In genomic region chr2:134693359-134694330, GRCh38 we compare ENCODE assay signal across 21 cellular contexts. TPM values are rescaled to one million over a fixed set of nuclear protein-coding genes. Genes with fewer than 3 reads are reported as not detected.
DNase-seq lines count a peak whose midpoint lies in the region; ATAC-seq and TF ChIP-seq lines count a peak whose summit lies in the region.
"Had no signal": no experiment of that assay in that cellular context is flagged by ENCODE, and none has a peak within 500 bp of the region (broad histone marks: within the 10 kb centered on the region; RNA-seq: fewer than 3 reads in every experiment).

No MANE protein-coding gene starts in this region.

- no peak for TF ChIP-seq EP300 in esophagus muscularis mucosa (IDR thresholded peaks at IDR 0.05)
- TF ChIP-seq EP300 in stomach (IDR thresholded peaks at IDR 0.05): no peak

- ATAC-seq in lower lobe of right lung (peak; percentile 48 to 77), upper lobe of right lung (peak; percentile 62)

- H3K27ac Mint-ChIP-seq in activated T-cell treated with anti-CD3 and anti-CD28 coated beads, Interleukin-2, amount 50 U/mL, for 24 hours: no peak overlapping the region
- H3K27ac Mint-ChIP-seq: CD14-positive monocyte; CD4-positive, CD25-positive, alpha-beta regulatory T cell; CD8-positive, alpha-beta memory T cell had no signal

- H3K27me3 Mint-ChIP-seq in activated T-cell treated with anti-CD3 and anti-CD28 coated beads, Interleukin-2, amount 50 U/mL, for 24 hours: peaks cover 11% of the 10 kb centered on the region

- 90% methylated on average over 6 of the region's 6 CpGs for WGBS in esophagus muscularis mucosa
- WGBS in stomach, 5 donors: 95 to 97% (median 96%) methylated on average over 6 of the region's 6 CpGs

- DNase-seq in esophagus muscularis mucosa (ENCODE audit: extremely low spot score): peak; percentile 91
- no peak for DNase-seq in lower lobe of right lung
- DNase-seq in upper lobe of right lung: no peak
- DNase-seq in stomach: no peak
- DNase-seq in activated T-cell treated with anti-CD3 and anti-CD28 coated beads, Interleukin-2, amount 50 U/mL, for 24 hours: no peak
- no peak for DNase-seq in islet precursor cell
- DNase-seq: 8988T; ACHN; BE2C; C1 segment of cervical spinal cord; CD4-positive, alpha-beta memory T cell; CD4-positive, CD25-positive, alpha-beta regulatory T cell; CD8-positive, alpha-beta memory T cell; COR-L47; DMS 273 treated with DMSO at 0.1 percent for 48 hours; DMS79 treated with DMSO at 0.1 percent for 48 hours; GF-D8 had no signal

- H3K4me3 ChIP-seq in esophagus muscularis mucosa (no peak overlapping the region), lower lobe of right lung (no peak overlapping the region), upper lobe of right lung (no peak overlapping the region), stomach (no peak overlapping the region)
- H3K4me3 ChIP-seq: BLaER1 had no signal

- no peaks in the 10 kb centered on the region for H3K9me3 ChIP-seq in esophagus muscularis mucosa
- H3K9me3 ChIP-seq in lower lobe of right lung: no peaks in the 10 kb centered on the region
- H3K9me3 ChIP-seq in upper lobe of right lung: no peaks in the 10 kb centered on the region
- no peaks in the 10 kb centered on the region for H3K9me3 ChIP-seq in stomach
- H3K9me3 ChIP-seq: BE2C, BLaER1 had no signal

- no peaks in the 10 kb centered on the region for H3K36me3 Mint-ChIP-seq in activated T-cell treated with anti-CD3 and anti-CD28 coated beads, Interleukin-2, amount 50 U/mL, for 24 hours (ENCODE audit: low read depth)
- H3K36me3 Mint-ChIP-seq: CD14-positive monocyte; CD4-positive, alpha-beta memory T cell; CD4-positive, CD25-positive, alpha-beta regulatory T cell had no signal

- H3K27me3 ChIP-seq in esophagus muscularis mucosa: no peaks in the 10 kb centered on the region
- no peaks in the 10 kb centered on the region for H3K27me3 ChIP-seq in lower lobe of right lung (ENCODE audit: low read depth)
- no peaks in the 10 kb centered on the region for H3K27me3 ChIP-seq in upper lobe of right lung
- H3K27me3 ChIP-seq in stomach: no peaks in the 10 kb centered on the region
- H3K27me3 ChIP-seq: BE2C, BLaER1 had no signal

- no peaks in the 10 kb centered on the region for H3K4me1 Mint-ChIP-seq in activated T-cell treated with anti-CD3 and anti-CD28 coated beads, Interleukin-2, amount 50 U/mL, for 24 hours (ENCODE audit: low read depth)
- H3K4me1 Mint-ChIP-seq: CD14-positive monocyte; CD4-positive, alpha-beta memory T cell; CD4-positive, CD25-positive, alpha-beta regulatory T cell; CD8-positive, alpha-beta memory T cell had no signal

- H3K27ac ChIP-seq in esophagus muscularis mucosa (replicated peaks in 1 of 4) (no peak overlapping the region), lower lobe of right lung (no peak overlapping the region), upper lobe of right lung (no peak overlapping the region), stomach (no peak overlapping the region)
- H3K27ac ChIP-seq: BLaER1 had no signal

- no peak overlapping the region for H3K4me3 Mint-ChIP-seq in activated T-cell treated with anti-CD3 and anti-CD28 coated beads, Interleukin-2, amount 50 U/mL, for 24 hours
- H3K4me3 Mint-ChIP-seq: CD14-positive monocyte; CD4-positive, alpha-beta memory T cell; CD4-positive, CD25-positive, alpha-beta regulatory T cell; CD8-positive, alpha-beta memory T cell had no signal

- TF ChIP-seq CTCF in esophagus muscularis mucosa (IDR thresholded peaks at IDR 0.05) (no peak), lower lobe of right lung (IDR thresholded peaks at IDR 0.05) (no peak), upper lobe of right lung (IDR thresholded peaks at IDR 0.05) (no peak), stomach (IDR thresholded peaks at IDR 0.05) (no peak)

- H3K4me1 ChIP-seq in esophagus muscularis mucosa (no peaks in the 10 kb centered on the region), lower lobe of right lung (no peaks in the 10 kb centered on the region), upper lobe of right lung (no peaks in the 10 kb centered on the region), stomach (peaks cover 0 to 9% (median 0%) of the 10 kb centered on the region in 4 donors)
- H3K4me1 ChIP-seq: BE2C, BLaER1 had no signal

- TF ChIP-seq POLR2A in esophagus muscularis mucosa (IDR thresholded peaks at IDR 0.05; ENCODE audit: low read depth): no peak
- no peak for TF ChIP-seq POLR2A in stomach (IDR thresholded peaks at IDR 0.05)

- no peaks in the 10 kb centered on the region for H3K36me3 ChIP-seq in esophagus muscularis mucosa
- no peaks in the 10 kb centered on the region for H3K36me3 ChIP-seq in lower lobe of right lung
- H3K36me3 ChIP-seq in upper lobe of right lung: no peaks in the 10 kb centered on the region
- H3K36me3 ChIP-seq in stomach: no peaks in the 10 kb centered on the region
- H3K36me3 ChIP-seq: BE2C, BLaER1 had no signal

- H3K9me3 Mint-ChIP-seq in activated T-cell treated with anti-CD3 and anti-CD28 coated beads, Interleukin-2, amount 50 U/mL, for 24 hours: no peaks in the 10 kb centered on the region
- H3K9me3 Mint-ChIP-seq: CD14-positive monocyte; CD8-positive, alpha-beta memory T cell had no signal

- intact Hi-C loops in esophagus muscularis mucosa (cut with DNase I) (no loop called here), lower lobe of right lung (cut with DNase I) (no loop called here), upper lobe of right lung (cut with DNase I) (no loop called here), stomach (cut with DNase I; ENCODE audit: low total_unique reads) (no loop called here)

RNA-seq across cellular contexts. Expression of gene TMEM163, which starts 25.2 kb away (rescaled TPM):
- total RNA-seq in esophagus muscularis mucosa (1 to 10 TPM in 3 of 4 donors, under 1 TPM in 1; 0.42 to 1.3 (median 1.1) TPM), lower lobe of right lung (31.9 TPM), upper lobe of right lung (34.6 TPM), stomach (10 to 100 TPM in 3 of 5 donors, under 1 TPM in 1, not detected in 1; 0.58 to 16.7 (median 13.6) TPM)
- 1 to 10 TPM; 2.0 to 3.2 (median 2.6) TPM for polyA plus RNA-seq in stomach
- total RNA-seq: A673; CD4-positive, alpha-beta memory T cell; CD8-positive, alpha-beta memory T cell had no signal
- polyA plus RNA-seq: AG04450, CD14-positive monocyte had no signal
